10 cellular contexts compared by ENCODE assay signal in the genomic region with DNA sequence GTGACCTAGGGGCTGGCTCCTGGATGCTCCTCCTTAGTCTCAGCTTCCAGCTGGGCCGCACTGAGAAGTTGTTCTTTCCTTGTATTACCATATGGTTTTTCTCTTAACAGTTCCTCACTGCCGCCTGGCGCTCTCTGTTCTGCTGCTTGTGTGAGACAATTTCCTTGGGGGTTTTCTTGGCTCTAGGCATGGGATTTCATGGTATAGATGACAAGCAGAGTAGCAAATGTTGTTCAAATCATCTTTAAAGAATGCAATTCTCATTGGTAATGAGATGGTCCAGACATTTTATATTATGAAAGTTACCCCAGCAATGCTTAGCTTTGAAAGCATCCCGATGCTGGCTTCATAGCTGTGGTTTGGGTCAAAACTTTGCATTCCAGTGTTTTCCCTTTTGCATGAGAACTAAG. TPM values are rescaled to one million over a fixed set of nuclear protein-coding genes. Genes with fewer than 3 reads are reported as not detected.
DNase-seq lines count a peak whose midpoint lies in the region; ATAC-seq and TF ChIP-seq lines count a peak whose summit lies in the region.
"Had no signal": no experiment of that assay in that cellular context is flagged by ENCODE, and none has a peak within 500 bp of the region (broad histone marks: within the 10 kb centered on the region; RNA-seq: fewer than 3 reads in every experiment).

No MANE protein-coding gene starts in this region.

- no peak for ATAC-seq in HG03045 (IDR thresholded peaks at IDR 0.05; ENCODE audit: unreplicated experiment)
- ATAC-seq in activated CD8-positive, alpha-beta memory T cell treated with anti-CD3 and anti-CD28 coated beads, Interleukin-2, amount 10 ng/mL, durations not matched to agents 7 days and 5 days: no peak
- no peak for ATAC-seq in stimulated activated memory B cell treated with anti-CD40 and anti-IgM and Interleukin-4, amounts not matched to agents 10 μg/mL and 1 μg/mL and 100 μg/mL, for 72 hours

- H3K4me1 ChIP-seq in subcutaneous abdominal adipose tissue (ENCODE audit: control insufficient read depth in 5 of 5, insufficient read depth in 5 of 5, low read length in 5 of 5): peaks cover 13 to 63% (median 58%) of the 10 kb centered on the region in 5 donors

- H3K4me1 Mint-ChIP-seq in HFFc6 (ENCODE audit: low read depth): peaks cover 96% of the 10 kb centered on the region
- H3K4me1 Mint-ChIP-seq in activated CD8-positive, alpha-beta memory T cell treated with anti-CD3 and anti-CD28 coated beads, Interleukin-2, amount 10 ng/mL, durations not matched to agents 7 days and 5 days: peaks cover 64% of the 10 kb centered on the region
- peaks cover 20% of the 10 kb centered on the region for H3K4me1 Mint-ChIP-seq in stimulated activated memory B cell treated with anti-CD40 and anti-IgM and Interleukin-4, amounts not matched to agents 10 μg/mL and 1 μg/mL and 100 μg/mL, for 72 hours

- DNase-seq in HFFc6 (peak; percentile 95), astrocyte of the cerebellum (ENCODE audit: low read depth) (peak; percentile 98), hepatic stellate cell (ENCODE audit: low spot score) (peak; percentile 48), NCI-H2107 (lab: John Stamatoyannopoulos, UW) (no peak)
- DNase-seq in activated CD8-positive, alpha-beta memory T cell treated with anti-CD3 and anti-CD28 coated beads, Interleukin-2, amount 10 ng/mL, durations not matched to agents 7 days and 5 days: no peak
- DNase-seq: activated effector memory CD4-positive, alpha-beta T cell treated with anti-CD3 and anti-CD28 coated beads, Interleukin-2, amount 50 U/mL, for 16 hours had no signal

- peak overlapping the region; percentile 84 for H3K4me3 Mint-ChIP-seq in HFFc6
- H3K4me3 Mint-ChIP-seq in activated CD8-positive, alpha-beta memory T cell treated with anti-CD3 and anti-CD28 coated beads, Interleukin-2, amount 10 ng/mL, durations not matched to agents 7 days and 5 days: no peak overlapping the region
- H3K4me3 Mint-ChIP-seq in stimulated activated memory B cell treated with anti-CD40 and anti-IgM and Interleukin-4, amounts not matched to agents 10 μg/mL and 1 μg/mL and 100 μg/mL, for 72 hours: no peak overlapping the region
- H3K4me3 Mint-ChIP-seq: T-helper 1 cell treated with Interleukin-12 subunit alpha and Interleukin-12 subunit beta and Interleukin-4 antibody, amounts not matched to agents 30 μg/mL and 1 μg/mL, for 36 hours had no signal

- peak overlapping the region; percentile 90 for H3K27ac Mint-ChIP-seq in HFFc6
- H3K27ac Mint-ChIP-seq in activated CD8-positive, alpha-beta memory T cell treated with anti-CD3 and anti-CD28 coated beads, Interleukin-2, amount 10 ng/mL, durations not matched to agents 7 days and 5 days: no peak overlapping the region
- H3K27ac Mint-ChIP-seq in stimulated activated memory B cell treated with anti-CD40 and anti-IgM and Interleukin-4, amounts not matched to agents 10 μg/mL and 1 μg/mL and 100 μg/mL, for 72 hours: no peak overlapping the region
- H3K27ac Mint-ChIP-seq: T-helper 1 cell treated with Interleukin-12 subunit alpha and Interleukin-12 subunit beta and Interleukin-4 antibody, amounts not matched to agents 30 μg/mL and 1 μg/mL, for 36 hours had no signal

- H3K36me3 ChIP-seq in subcutaneous abdominal adipose tissue (ENCODE audit: control insufficient read depth in 5 of 5, insufficient read depth in 5 of 5, low read length in 5 of 5): peaks cover 0 to 3% (median 0%) of the 10 kb centered on the region in 5 donors

- H3K9me3 Mint-ChIP-seq in HFFc6: peaks cover 12% of the 10 kb centered on the region
- no peaks in the 10 kb centered on the region for H3K9me3 Mint-ChIP-seq in activated CD8-positive, alpha-beta memory T cell treated with anti-CD3 and anti-CD28 coated beads, Interleukin-2, amount 10 ng/mL, durations not matched to agents 7 days and 5 days (ENCODE audit: low read depth)
- H3K9me3 Mint-ChIP-seq in stimulated activated memory B cell treated with anti-CD40 and anti-IgM and Interleukin-4, amounts not matched to agents 10 μg/mL and 1 μg/mL and 100 μg/mL, for 72 hours: peaks cover 5% of the 10 kb centered on the region

- TF ChIP-seq CTCF in HFFc6 (IDR thresholded peaks at IDR 0.05) (no peak), astrocyte of the cerebellum (IDR thresholded peaks at IDR 0.05; ENCODE audit: low read depth, low read length, missing control alignments) (peak; percentile 32)

- H3K27ac ChIP-seq in subcutaneous abdominal adipose tissue (ENCODE audit: low read depth, low read length): peak overlapping the region; percentile 74

- no peaks in the 10 kb centered on the region for H3K9me3 ChIP-seq in subcutaneous abdominal adipose tissue (ENCODE audit: control insufficient read depth in 5 of 5, low read length in 5 of 5)

- CTCF ChIA-PET in activated CD8-positive, alpha-beta memory T cell treated with anti-CD3 and anti-CD28 coated beads, Interleukin-2, amount 10 ng/mL, durations not matched to agents 7 days and 5 days (lab: Charles Lee): interaction anchor here (1.1 to 1.4 kb wide), 2 partner anchors 45 kb away, joined by 4 to 5 read pairs; no protein-coding TSS in a partner anchor

- peaks cover 58% of the 10 kb centered on the region for H3K36me3 Mint-ChIP-seq in HFFc6 (ENCODE audit: low read depth)
- H3K36me3 Mint-ChIP-seq in activated CD8-positive, alpha-beta memory T cell treated with anti-CD3 and anti-CD28 coated beads, Interleukin-2, amount 10 ng/mL, durations not matched to agents 7 days and 5 days: peaks cover 9% of the 10 kb centered on the region
- H3K36me3 Mint-ChIP-seq in stimulated activated memory B cell treated with anti-CD40 and anti-IgM and Interleukin-4, amounts not matched to agents 10 μg/mL and 1 μg/mL and 100 μg/mL, for 72 hours: peaks cover 32% of the 10 kb centered on the region

- peak overlapping the region in 2 of 5 donors; percentile 34 to 35 for H3K9ac ChIP-seq in subcutaneous abdominal adipose tissue (ENCODE audit: low read length in 5 of 5)

- H3K27me3 Mint-ChIP-seq in HFFc6 (ENCODE audit: insufficient read depth): peaks cover 34% of the 10 kb centered on the region
- H3K27me3 Mint-ChIP-seq in activated CD8-positive, alpha-beta memory T cell treated with anti-CD3 and anti-CD28 coated beads, Interleukin-2, amount 10 ng/mL, durations not matched to agents 7 days and 5 days: peaks cover 43% of the 10 kb centered on the region
- H3K27me3 Mint-ChIP-seq in stimulated activated memory B cell treated with anti-CD40 and anti-IgM and Interleukin-4, amounts not matched to agents 10 μg/mL and 1 μg/mL and 100 μg/mL, for 72 hours: no peaks in the 10 kb centered on the region

- H3K4me3 ChIP-seq in astrocyte of the cerebellum (ENCODE audit: low read depth, low read length) (peak overlapping the region; percentile 27), subcutaneous abdominal adipose tissue (ENCODE audit: low read depth in 1 of 5, low read length in 5 of 5) (peak overlapping the region in 1 of 5 donors; percentile 30)

- H3K27me3 ChIP-seq in subcutaneous abdominal adipose tissue (ENCODE audit: control insufficient read depth in 5 of 5, insufficient read depth in 4 of 5, low read length in 5 of 5): no peaks in the 10 kb centered on the region

- in situ Hi-C loops in astrocyte of the cerebellum (cut with HindIII; ENCODE audit: low sequenced_read_pairs): no loop called here

RNA-seq across cellular contexts. Expression of a gene that starts 37.6 kb away (rescaled TPM):
- total RNA-seq in HFFc6 (2021; fragmentation: NEBNext Ultra II Directional; extraction: Animal tissue kit (Norgen Biotek cat#: 25700)): 100 to 1,000 TPM; 563 to 907 (median 620) TPM
- 10 to 100 TPM; 33.3 to 69.3 TPM for total RNA-seq in activated CD8-positive, alpha-beta memory T cell treated with anti-CD3 and anti-CD28 coated beads, Interleukin-2, amount 10 ng/mL, durations not matched to agents 7 days and 5 days

Comparison
In these comparisons a context has a peak if more than half of its experiments do, and no peak if none do; other contexts are left out.
1. DNase-seq: peak in HFFc6 (single experiment), astrocyte of the cerebellum (single experiment) and hepatic stellate cell (single experiment); none in activated CD8-positive, alpha-beta memory T cell treated with anti-CD3 and anti-CD28 coated beads, Interleukin-2, amount 10 ng/mL, durations not matched to agents 7 days and 5 days (single experiment) and NCI-H2107 (single experiment).
2. RNA of a gene that starts 37.6 kb away (total RNA-seq): 563 to 907 TPM in HFFc6; 33.3 to 69.3 TPM in activated CD8-positive, alpha-beta memory T cell treated with anti-CD3 and anti-CD28 coated beads, Interleukin-2, amount 10 ng/mL, durations not matched to agents 7 days and 5 days; every median in the first group is over 4 times any median in the second.